19 cellular contexts compared by ENCODE assay signal in genomic region chr10:122213766-122214165, GRCh38. TPM values are rescaled to one million over a fixed set of nuclear protein-coding genes. Genes with fewer than 3 reads are reported as not detected.
A peak's percentile ranks its signal among the peaks of the same experiment; 100 is the strongest.
DNase-seq lines count a peak whose midpoint lies in the region; ATAC-seq and TF ChIP-seq lines count a peak whose summit lies in the region.
"Had no signal": no experiment of that assay in that cellular context is flagged by ENCODE, and none has a peak within 500 bp of the region (broad histone marks: within the 10 kb centered on the region; RNA-seq: fewer than 3 reads in every experiment).

No MANE protein-coding gene starts in this region.

- no peaks in the 10 kb centered on the region for H3K9me3 ChIP-seq in H9 (ENCODE audit: control insufficient read depth, low read depth, low read length)
- H3K9me3 ChIP-seq: HAP-1, Peyer's patch, stomach had no signal

- no peak overlapping the region for H4K5ac ChIP-seq in H9 (ENCODE audit: insufficient read length, low read depth, low read length)

- TF ChIP-seq CTCF in AG09309 (IDR thresholded peaks at IDR 0.05; ENCODE audit: control insufficient read depth, insufficient read depth, low read depth, low read length, missing control alignments) = peak; percentile 7
- TF ChIP-seq CTCF in H9 (conservative IDR thresholded peaks at IDR 0.05) = peak; percentile 20; the same call in 2 of the 3 replicates
- peak; percentile 36 for TF ChIP-seq CTCF in chondrocyte (IDR thresholded peaks at IDR 0.05)

- H4K8ac ChIP-seq in H9 (replicated peaks; ENCODE audit: insufficient read length, low read depth, low read length) = no peak overlapping the region

- peaks cover 4% of the 10 kb centered on the region for H3K79me1 ChIP-seq in H9 (ENCODE audit: insufficient read depth, low read depth, low read length, poor library complexity, severe bottlenecking)

- no peaks in the 10 kb centered on the region for H3K79me2 ChIP-seq in H9 (ENCODE audit: insufficient read depth, low read length)

- H2BK20ac ChIP-seq in H9 (ENCODE audit: low read depth, low read length, poor library complexity, severe bottlenecking) = no peak overlapping the region

- H3K27ac Mint-ChIP-seq in H9 = no peak overlapping the region; a peak in 1 of 7 replicates
- H3K27ac Mint-ChIP-seq in chondrocyte (ENCODE audit: unreplicated experiment) = no peak overlapping the region
- H3K27ac Mint-ChIP-seq: activated CD8-positive, alpha-beta T cell treated with anti-CD3 and anti-CD28 coated beads, Interleukin-2, amount 10 ng/mL, durations not matched to agents 7 days and 5 days; natural killer cell had no signal

- H3K23ac ChIP-seq in H9 (ENCODE audit: insufficient read length, low read depth, low read length) = no peak overlapping the region

- no peak overlapping the region for H3K27ac ChIP-seq in H9 (ENCODE audit: insufficient read length, low read depth, low read length)
- H3K27ac ChIP-seq: Peyer's patch, stomach, VCaP had no signal

- H3K18ac ChIP-seq in H9 (ENCODE audit: insufficient read length, low read depth, low read length) = no peak overlapping the region

- H3K4me1 Mint-ChIP-seq in H9 (no peaks in the 10 kb centered on the region), chondrocyte (ENCODE audit: low read depth) (peaks cover 3% of the 10 kb centered on the region)
- H3K4me1 Mint-ChIP-seq: natural killer cell had no signal

- H3K14ac ChIP-seq in H9 (ENCODE audit: insufficient read depth, low read length) = no peak overlapping the region

- H3K27me3 ChIP-seq in H9 (ENCODE audit: insufficient read depth, low read length) = no peaks in the 10 kb centered on the region
- H3K27me3 ChIP-seq: Peyer's patch, stomach had no signal

- no peak overlapping the region for H2AK5ac ChIP-seq in H9 (ENCODE audit: insufficient read length, low read length)

- H3K4me3 Mint-ChIP-seq in H9 (no peak overlapping the region), chondrocyte (ENCODE audit: unreplicated experiment) (no peak overlapping the region)
- H3K4me3 Mint-ChIP-seq: activated CD8-positive, alpha-beta T cell treated with anti-CD3 and anti-CD28 coated beads, Interleukin-2, amount 10 ng/mL, durations not matched to agents 7 days and 5 days; natural killer cell had no signal

- H3K23me2 ChIP-seq in H9 (ENCODE audit: insufficient read length, low read depth, low read length, poor library complexity, severe bottlenecking) = peaks cover 3% of the 10 kb centered on the region

- no peak overlapping the region for H3K4me2 ChIP-seq in H9 (ENCODE audit: insufficient read depth, insufficient read length, low read length)

- no peak overlapping the region for H2BK5ac ChIP-seq in H9 (ENCODE audit: insufficient read length, low read length)

- H3K4me1 ChIP-seq in H9 (ENCODE audit: insufficient read depth, low read length) = no peaks in the 10 kb centered on the region
- H3K4me1 ChIP-seq: HAP-1, Peyer's patch, stomach had no signal

- H3K4me3 ChIP-seq in AG09309 (ENCODE audit: control insufficient read depth, low read depth, low read length) = no peak overlapping the region
- H3K4me3 ChIP-seq: HAP-1, lung, Peyer's patch, stomach had no signal

- no peak overlapping the region for H3K9ac ChIP-seq in H9 (ENCODE audit: extremely low read depth, insufficient read length, low read length)

- no CpG with 5 or more reads among the region's 7 CpGs for WGBS in H9 (ENCODE audit: extremely low coverage, insufficient read length, low lambda C conversion rate)

- no peak overlapping the region for H3K56ac ChIP-seq in H9 (ENCODE audit: insufficient read length, low read depth, low read length)

- H2AFZ ChIP-seq in H9 (ENCODE audit: low read length) = no peak overlapping the region

- no peak overlapping the region for H3T11ph ChIP-seq in H9 (ENCODE audit: low read length)

- H2BK12ac ChIP-seq in H9 (ENCODE audit: insufficient read length, low read depth, low read length) = no peak overlapping the region

- H4K20me1 ChIP-seq in H9 (ENCODE audit: control insufficient read depth, insufficient read depth, insufficient read length) = no peaks in the 10 kb centered on the region

- DNase-seq in AG09309 (ENCODE audit: low read depth) (no peak), H9 (peak; percentile 38), chondrocyte (ENCODE audit: low spot score) (no peak), myocyte (ENCODE audit: low read depth) (peak; percentile 74), NCI-H1092 (lab: John Stamatoyannopoulos, UW) (no peak), DMS53 treated with DMSO at 0.1 percent for 48 hours (lab: John Stamatoyannopoulos, UW; ENCODE audit: unreplicated experiment) (no peak)
- no peak for DNase-seq in activated CD4-positive, alpha-beta T cell treated with anti-CD3 and anti-CD28 coated beads for 1 hour
- DNase-seq: activated CD8-positive, alpha-beta T cell treated with anti-CD3 and anti-CD28 coated beads, Interleukin-2, amount 10 ng/mL, durations not matched to agents 7 days and 5 days; natural killer cell; NCI-H2081; NCI-H748 treated with DMSO at 0.1 percent for 48 hours; Peyer's patch; stomach; SW 1271 had no signal

- H3K36me3 Mint-ChIP-seq in H9 (ENCODE audit: insufficient read depth in 1 of 3, low read depth in 3 of 3) (peaks cover 40 to 66% (median 46%) of the 10 kb centered on the region in 3 experiments), chondrocyte (ENCODE audit: low read depth) (peaks cover 33% of the 10 kb centered on the region)
- H3K36me3 Mint-ChIP-seq: natural killer cell had no signal

- ATAC-seq in HG03175 (IDR thresholded peaks at IDR 0.05; ENCODE audit: unreplicated experiment) = no peak
- ATAC-seq: activated CD8-positive, alpha-beta T cell treated with anti-CD3 and anti-CD28 coated beads, Interleukin-2, amount 10 ng/mL, durations not matched to agents 7 days and 5 days; natural killer cell had no signal

- no peak overlapping the region for H2BK15ac ChIP-seq in H9 (ENCODE audit: low read depth, low read length)

- H4K91ac ChIP-seq in H9 (ENCODE audit: insufficient read length, low read depth, low read length) = no peak overlapping the region

- H2BK120ac ChIP-seq in H9 (ENCODE audit: low read depth, low read length, poor library complexity, severe bottlenecking) = no peak overlapping the region

- H3K27me3 Mint-ChIP-seq in H9 (ENCODE audit: low read depth) = no peaks in the 10 kb centered on the region
- no peaks in the 10 kb centered on the region for H3K27me3 Mint-ChIP-seq in chondrocyte (ENCODE audit: low read depth)

- H3K4ac ChIP-seq in H9 (ENCODE audit: low read depth, low read length) = no peak overlapping the region

- no peaks in the 10 kb centered on the region for H3K9me3 Mint-ChIP-seq in H9
- no peaks in the 10 kb centered on the region for H3K9me3 Mint-ChIP-seq in chondrocyte (ENCODE audit: low read depth)
- H3K9me3 Mint-ChIP-seq: natural killer cell had no signal

RNA-seq across cellular contexts. Expression of gene BTBD16, which starts 57.3 kb away (rescaled TPM):
- total RNA-seq in H9 (2021) (not detected in 2 replicates), chondrocyte (0.10 to 0.29 TPM in 2 of 3 replicates, not detected in the other), myocyte (1.2 TPM in 1 of 2 replicates, not detected in the other)
- 0.09 TPM for polyA plus RNA-seq in myocyte (2012)
- total RNA-seq: activated CD8-positive, alpha-beta T cell treated with anti-CD3 and anti-CD28 coated beads, Interleukin-2, amount 10 ng/mL, durations not matched to agents 7 days and 5 days; endothelial cell of umbilical vein; natural killer cell; Peyer's patch; stomach had no signal

Comparison
In these comparisons a context has a peak if more than half of its experiments do, and no peak if none do; other contexts are left out.
1. DNase-seq: peak in H9 (single experiment) and myocyte (single experiment); none in AG09309 (single experiment), chondrocyte (single experiment), NCI-H1092 (single experiment), DMS53 treated with DMSO at 0.1 percent for 48 hours (single experiment) and activated CD4-positive, alpha-beta T cell treated with anti-CD3 and anti-CD28 coated beads for 1 hour (single experiment).
2. Peak in every context shown above with its lines, with median percentiles within 50 percentile points of each other: CTCF ChIP-seq.